Comparison of ENCODE assay signal across 8 cellular contexts in the genomic region with DNA sequence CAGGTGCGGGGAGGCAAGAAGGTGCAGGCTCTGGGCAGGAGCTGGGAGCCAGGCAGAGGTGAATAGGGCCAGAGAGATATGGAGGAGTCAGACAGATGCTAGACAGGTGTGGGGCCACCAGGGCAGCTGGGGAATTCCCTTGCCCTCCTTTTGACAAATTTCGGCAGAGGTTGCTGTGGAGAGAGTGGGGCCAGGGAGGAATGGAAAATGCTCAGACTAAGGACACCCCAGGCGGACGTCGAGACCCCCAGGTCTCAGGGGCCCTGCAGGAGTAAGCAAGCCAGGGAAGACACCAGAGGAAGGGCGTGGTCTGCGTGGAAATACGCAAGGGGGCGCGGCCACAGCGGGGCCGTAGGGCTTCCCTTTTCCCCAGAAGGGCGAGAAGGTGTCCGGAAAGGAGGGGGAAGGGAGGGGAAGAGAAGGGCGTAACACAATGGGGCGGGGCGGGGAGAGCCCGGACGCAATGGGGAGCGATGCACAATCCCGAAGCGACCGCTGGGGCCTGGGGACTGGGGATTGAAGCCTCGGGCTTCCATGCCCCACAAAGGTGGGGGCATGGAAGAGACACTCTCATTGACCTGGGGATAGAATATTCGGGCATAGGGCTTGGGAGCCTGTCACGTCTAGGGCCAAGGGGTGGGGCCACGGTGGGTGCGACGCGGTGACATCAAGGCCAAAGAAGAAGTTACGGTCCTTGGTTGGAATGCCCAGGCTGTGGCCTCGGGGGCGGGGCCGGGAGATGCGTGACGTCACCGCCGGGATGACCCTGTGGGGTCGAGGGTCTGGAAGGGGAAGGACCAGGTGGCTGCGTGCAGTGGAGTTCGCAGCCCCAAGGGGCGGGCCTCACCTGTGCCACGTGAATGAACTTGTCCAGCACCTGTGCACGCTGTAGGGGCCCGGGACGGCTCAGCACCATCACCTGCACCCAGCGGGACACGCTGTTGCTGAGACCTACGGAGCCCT. TPM values are rescaled to one million over a fixed set of nuclear protein-coding genes. Genes with fewer than 3 reads are reported as not detected.
DNase-seq lines count a peak whose midpoint lies in the region; ATAC-seq lines count a peak whose summit lies in the region.

No MANE protein-coding gene starts in this region.

- H3K4me1 ChIP-seq in GM23248 (ENCODE audit: insufficient read depth) (no peaks in the 10 kb centered on the region), adipocyte (ENCODE audit: control insufficient read depth, insufficient read depth, low read length) (no peaks in the 10 kb centered on the region)

- H3K27me3 ChIP-seq in GM23248 (replicated peaks; ENCODE audit: insufficient read depth) (0 out of 2 replicates have a peak, but pooled peaks cover 15% of the 10 kb centered on the region), adipocyte (replicated peaks; ENCODE audit: control insufficient read depth, insufficient read depth, low read length) (peaks cover 57% of the 10 kb centered on the region)

- peak overlapping the region; percentile 19; the same call in 1 of the 2 replicates for H3K4me3 ChIP-seq in GM23248
- H3K4me3 ChIP-seq in adipocyte (ENCODE audit: low read length) = peak overlapping the region; percentile 12

- no peaks in the 10 kb centered on the region for H3K9me3 ChIP-seq in GM23248 (ENCODE audit: low read depth)
- H3K9me3 ChIP-seq in adipocyte (ENCODE audit: control insufficient read depth, low read length) = no peaks in the 10 kb centered on the region

- H3K9me2 ChIP-seq in GM23248 (ENCODE audit: insufficient read depth) = no peaks in the 10 kb centered on the region

- WGBS in GM23248 (ENCODE audit: low coverage in 1 of 2, low lambda C conversion rate in 2 of 2, missing lambda C conversion rate in 2 of 2), 2 experiments = 5% methylated on average over 33 to 48 of the region's 49 CpGs

- H2AFZ ChIP-seq in GM23248 = no peak overlapping the region

- no peaks in the 10 kb centered on the region for H3K79me2 ChIP-seq in GM23248 (ENCODE audit: insufficient read depth)

- no peak for ATAC-seq in HG02840 (IDR thresholded peaks at IDR 0.05; ENCODE audit: low FRiP score, unreplicated experiment)

- no peak overlapping the region for H3K27ac ChIP-seq in GM23248

- DNase-seq in ACHN (peak; percentile 28), GM23248 (peak; percentile 46), RPMI7951 (ENCODE audit: low read depth) (peak; percentile 36), adipocyte (ENCODE audit: low read depth) (peak; percentile 21), islet precursor cell (peak; percentile 82), NCI-H2196 treated with DMSO at 0.1 percent for 48 hours (lab: John Stamatoyannopoulos, UW; ENCODE audit: unreplicated experiment) (no peak)
- peak; percentile 64 to 75 for DNase-seq in stimulated activated CD4-positive, alpha-beta T cell treated with anti-CD3 and anti-CD28 coated beads, Interleukin-2, amount 100 ng/mL, for 24 hours

- H3K9ac ChIP-seq in GM23248 (no peak overlapping the region), adipocyte (ENCODE audit: low read length) (no peak overlapping the region)

- in situ Hi-C loops in ACHN (cut with HindIII; ENCODE audit: low pct_ligation_motif_present, low pct_unique_long_range_greater_than_20kb, low sequenced_read_pairs) = no loop called here
- in situ Hi-C loops in GM23248 (cut with MboI) = loop anchor here (10.0 kb wide), 1 partner anchor 217 kb away; no protein-coding TSS in a partner anchor

- H3F3A ChIP-seq in GM23248 (ENCODE audit: insufficient read depth) = no peaks in the 10 kb centered on the region

- H4K20me1 ChIP-seq in GM23248 (ENCODE audit: insufficient read depth) = no peaks in the 10 kb centered on the region

- H3K4me2 ChIP-seq in GM23248 (ENCODE audit: unreplicated experiment) = no peak overlapping the region

- H3K36me3 ChIP-seq in GM23248 (ENCODE audit: low read depth) (no peaks in the 10 kb centered on the region), adipocyte (ENCODE audit: control insufficient read depth, insufficient read depth, low read length, severe bottlenecking) (no peaks in the 10 kb centered on the region)

RNA-seq across cellular contexts. Expression of gene RASGRP4, which starts 8.2 kb away (rescaled TPM):
- total RNA-seq in GM23248 (2014; rRNA removed; shearing (Covaris generic)) = not detected in 2 replicates
- not detected in 2 replicates for polyA plus RNA-seq in GM23248 (2016; fragmentation: Nextera tagmentation; extraction: Ambion mirVana)
- total RNA-seq in RPMI7951 (2014; rRNA removed; shearing (Covaris generic)) = not detected in 2 replicates

RNA-seq across cellular contexts. Expression of gene FAM98C, which starts 14.9 kb away (rescaled TPM):
- 18.1 and 27.3 TPM in 2 replicates for total RNA-seq in GM23248 (2014; rRNA removed; shearing (Covaris generic))
- polyA plus RNA-seq in GM23248 (2016; fragmentation: Nextera tagmentation; extraction: Ambion mirVana) = 13.8 and 16.5 TPM in 2 replicates
- total RNA-seq in RPMI7951 (2014; rRNA removed; shearing (Covaris generic)) = 8.7 and 14.6 TPM in 2 replicates

RNA-seq across cellular contexts. Expression of gene RYR1, which starts 15.7 kb away (rescaled TPM):
- total RNA-seq in GM23248 (2014; rRNA removed; shearing (Covaris generic)) = under 0.01 and 0.13 TPM in 2 replicates
- polyA plus RNA-seq in GM23248 (2016; fragmentation: Nextera tagmentation; extraction: Ambion mirVana) = 0.04 TPM in 1 of 2 replicates, not detected in the other
- under 0.01 TPM in 1 of 2 replicates, not detected in the other for total RNA-seq in RPMI7951 (2014; rRNA removed; shearing (Covaris generic))

RNA-seq across cellular contexts. Expression of gene SPRED3, which starts 29.3 kb away (rescaled TPM):
- 2.1 and 7.7 TPM in 2 replicates for total RNA-seq in GM23248 (2014; rRNA removed; shearing (Covaris generic))
- 1.8 and 1.9 TPM in 2 replicates for polyA plus RNA-seq in GM23248 (2016; fragmentation: Nextera tagmentation; extraction: Ambion mirVana)
- 0.72 and 0.78 TPM in 2 replicates for total RNA-seq in RPMI7951 (2014; rRNA removed; shearing (Covaris generic))

RNA-seq across cellular contexts. Expression of gene GGN, which starts 30.0 kb away (rescaled TPM):
- 1.1 and 1.8 TPM in 2 replicates for total RNA-seq in GM23248 (2014; rRNA removed; shearing (Covaris generic))
- polyA plus RNA-seq in GM23248 (2016; fragmentation: Nextera tagmentation; extraction: Ambion mirVana) = 1.4 and 2.0 TPM in 2 replicates
- total RNA-seq in RPMI7951 (2014; rRNA removed; shearing (Covaris generic)) = 0.36 TPM in 1 of 2 replicates, not detected in the other
